ENCODE assay signal across 17 cellular contexts in the genomic region with DNA sequence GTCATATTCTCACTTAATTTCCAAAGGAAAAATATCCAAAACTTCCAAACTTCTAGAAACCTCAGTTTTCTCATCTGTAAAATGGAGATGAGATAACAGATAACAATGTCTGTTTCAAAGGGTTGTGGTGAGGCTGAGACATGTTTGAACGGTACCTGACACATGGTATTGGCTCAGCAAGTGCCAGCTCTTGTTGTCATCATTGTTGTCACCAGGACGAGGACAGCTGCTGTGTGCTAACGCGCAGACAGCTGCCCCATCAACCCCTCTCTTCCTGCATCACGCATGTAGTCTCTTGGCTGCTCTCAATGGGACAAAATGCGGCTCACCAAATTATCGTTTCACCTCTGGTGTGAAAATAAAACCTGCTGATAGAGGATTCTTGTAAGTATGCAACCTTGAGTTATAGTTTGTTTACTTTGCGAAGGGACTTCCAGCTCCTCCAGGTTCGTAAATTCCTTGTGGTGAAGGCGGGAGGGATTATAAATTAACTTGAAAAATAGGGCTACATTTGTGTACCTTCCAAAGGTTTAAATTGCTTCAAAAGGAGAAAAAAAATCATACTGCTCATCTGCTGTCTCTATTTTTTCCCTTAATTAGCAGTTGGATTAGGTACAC.
"Had no signal": no experiment of that assay in that cellular context is flagged by ENCODE, and none has a peak within 500 bp of the region (broad histone marks: within the 10 kb centered on the region; RNA-seq: fewer than 3 reads in every experiment).

No MANE protein-coding gene starts in this region.

- H3K9me3 ChIP-seq: gastrocnemius medialis, sigmoid colon, upper lobe of right lung had no signal

- H3K4me1 ChIP-seq: gastrocnemius medialis, upper lobe of right lung had no signal

- H3K36me3 ChIP-seq: gastrocnemius medialis, sigmoid colon, upper lobe of right lung had no signal

- H3K4me3 ChIP-seq: gastrocnemius medialis, sigmoid colon, upper lobe of right lung had no signal

- H3K9me3 Mint-ChIP-seq: activated CD4-positive, alpha-beta T cell treated with anti-CD3 and anti-CD28 coated beads, Interleukin-2, amount 10 ng/mL, durations not matched to agents 24 days and 14 days; neural crest cell had no signal

- ATAC-seq: gastrocnemius medialis, left ventricle myocardium superior, upper lobe of right lung had no signal

- H3K27ac ChIP-seq: gastrocnemius medialis, sigmoid colon, upper lobe of right lung had no signal

- H3K4me1 Mint-ChIP-seq: activated CD4-positive, alpha-beta T cell treated with anti-CD3 and anti-CD28 coated beads, Interleukin-2, amount 10 ng/mL, durations not matched to agents 24 days and 14 days; neural crest cell had no signal

- H3K27me3 ChIP-seq: gastrocnemius medialis, sigmoid colon, upper lobe of right lung had no signal

- H3K4me3 Mint-ChIP-seq: activated CD4-positive, alpha-beta T cell treated with anti-CD3 and anti-CD28 coated beads, Interleukin-2, amount 10 ng/mL, durations not matched to agents 24 days and 14 days; neural crest cell had no signal

- DNase-seq: activated CD4-positive, alpha-beta T cell treated with anti-CD3 and anti-CD28 coated beads, Interleukin-2, amount 10 ng/mL, durations not matched to agents 24 days and 14 days; activated CD8-positive, alpha-beta memory T cell treated with anti-CD3 and anti-CD28 coated beads, Interleukin-2, amount 50 U/mL, for 48 hours; activated effector memory CD4-positive, alpha-beta T cell treated with Interleukin-2 at 50 U/mL for 16 hours; activated naive CD4-positive, alpha-beta T cell treated with anti-CD3 and anti-CD28 coated beads, Interleukin-2, amount 50 U/mL, for 16 hours; activated T-cell treated with anti-CD3 and anti-CD28 coated beads, Interleukin-2, amount 50 U/mL, for 48 hours; cerebellar nuclear complex; cortex of kidney; effector CD4-positive, alpha-beta T cell; gastrocnemius medialis; head of caudate nucleus; kidney; left ventricle myocardium superior; sigmoid colon; stimulated activated naive CD4-positive, alpha-beta T cell; T1000; upper lobe of right lung had no signal

- H3K27ac Mint-ChIP-seq: activated CD4-positive, alpha-beta T cell treated with anti-CD3 and anti-CD28 coated beads, Interleukin-2, amount 10 ng/mL, durations not matched to agents 24 days and 14 days had no signal
